25 cellular contexts compared by ENCODE assay signal in the genomic region with DNA sequence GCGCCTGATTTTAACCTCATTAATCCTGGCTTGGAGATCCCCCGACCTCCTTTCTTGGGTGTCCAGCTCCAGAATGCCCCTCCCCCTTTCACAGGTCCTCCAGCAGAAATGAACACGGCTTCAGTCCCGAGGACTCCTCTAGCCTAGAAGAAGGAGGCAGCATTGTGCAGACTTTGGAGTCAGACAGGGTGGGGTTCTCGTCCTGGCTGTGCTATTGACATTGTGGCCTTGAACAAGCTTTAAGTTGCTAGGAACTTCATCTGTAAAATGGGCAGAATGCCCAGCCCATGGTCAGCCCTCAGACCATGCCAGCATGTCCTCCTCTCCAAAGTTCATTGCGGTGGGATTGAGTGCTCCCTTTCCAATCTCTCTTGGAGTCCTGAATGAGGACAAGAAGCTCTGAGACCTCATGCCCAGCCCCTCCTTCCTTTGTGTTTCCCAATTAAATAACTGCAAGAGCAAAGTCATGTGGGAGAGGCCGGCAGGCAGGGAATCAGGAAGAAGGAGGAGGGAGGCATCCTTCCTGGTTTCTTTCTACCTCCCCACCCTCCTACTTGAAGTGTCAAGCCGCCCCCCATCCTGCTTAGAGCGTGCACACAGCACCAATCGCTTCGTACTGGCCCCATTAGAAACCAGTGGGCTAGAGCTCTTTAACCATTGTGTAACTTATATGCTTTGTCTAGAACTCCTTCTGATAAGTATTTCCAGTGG.
"Had no signal": no experiment of that assay in that cellular context is flagged by ENCODE, and none has a peak within 500 bp of the region (broad histone marks: within the 10 kb centered on the region; RNA-seq: fewer than 3 reads in every experiment).

No MANE protein-coding gene starts in this region.

- H3K4me3 ChIP-seq: adrenal gland, breast epithelium, SJSA1 had no signal

- DNase-seq: activated CD4-positive, alpha-beta T cell treated with anti-CD3 and anti-CD28 coated beads for 4 hours; activated CD4-positive, alpha-beta T cell treated with anti-CD3 and anti-CD28 coated beads, Interleukin-2, amount 50 U/mL, for 4 hours; activated CD8-positive, alpha-beta memory T cell treated with anti-CD3 and anti-CD28 coated beads, Interleukin-2, amount 50 U/mL, for 48 hours; activated CD8-positive, alpha-beta T cell treated with anti-CD3 and anti-CD28 coated beads, Interleukin-2, amount 10 ng/mL, durations not matched to agents 7 days and 5 days; activated naive CD4-positive, alpha-beta T cell treated with anti-CD3 and anti-CD28 coated beads, Interleukin-2, amount 50 U/mL, for 16 hours; activated naive CD8-positive, alpha-beta T cell treated with anti-CD3 and anti-CD28 coated beads, Interleukin-2, amount 10 ng/mL, durations not matched to agents 7 days and 5 days; activated T-cell treated with anti-CD3 and anti-CD28 coated beads, Interleukin-2, amount 50 U/mL, for 1 hour; adrenal gland; anterior cingulate cortex; IMR-90; Kasumi-1; KBM-7; NCI-H1105 treated with DMSO at 0.1 percent for 48 hours; NCI-H146; NCI-H187 treated with DMSO at 0.1 percent for 48 hours; NCI-H345; NCI-H510A; NCI-H526 treated with DMSO at 0.1 percent for 48 hours; NCI-H82; SHP77; SW 1271 had no signal

- H3K27me3 ChIP-seq: adrenal gland, breast epithelium, SJSA1 had no signal

- H3K4me1 ChIP-seq: adrenal gland, breast epithelium had no signal

- ATAC-seq: activated CD4-positive, CD25-positive, alpha-beta regulatory T cell treated with anti-CD3 and anti-CD28 coated beads, Interleukin-2, amount 50 U/mL, for 24 hours; activated CD8-positive, alpha-beta T cell treated with anti-CD3 and anti-CD28 coated beads, Interleukin-2, amount 10 ng/mL, durations not matched to agents 7 days and 5 days; SK-N-SH treated with all-trans-retinoic acid at 6 μM for 48 hours had no signal

- H3K36me3 ChIP-seq: adrenal gland, breast epithelium had no signal

- H3K9me3 ChIP-seq: adrenal gland, breast epithelium, SJSA1 had no signal

- H3K27ac ChIP-seq: adrenal gland, SJSA1 had no signal
